Comparison of ENCODE assay signal across 8 cellular contexts in genomic region chr7:98021588-98022351, GRCh38. TPM values are rescaled to one million over a fixed set of nuclear protein-coding genes. Genes with fewer than 3 reads are reported as not detected.
A peak's percentile ranks its signal among the peaks of the same experiment; 100 is the strongest.
DNase-seq lines count a peak whose midpoint lies in the region; ATAC-seq and TF ChIP-seq lines count a peak whose summit lies in the region.

No MANE protein-coding gene starts in this region.

- H3K4me3 ChIP-seq in DOHH2 (ENCODE audit: low read length) (no peak overlapping the region), HEK293 (ENCODE audit: low read depth, low read length) (no peak overlapping the region), psoas muscle (no peak overlapping the region), aorta (ENCODE audit: low read length in 2 of 2) (no peak overlapping the region)

- H3K9me3 ChIP-seq in DOHH2 (ENCODE audit: control insufficient read depth, insufficient read depth, low read length) (no peaks in the 10 kb centered on the region), HEK293 (ENCODE audit: control insufficient read depth, insufficient read depth, low read depth, low read length) (no peaks in the 10 kb centered on the region), psoas muscle (no peaks in the 10 kb centered on the region), aorta (ENCODE audit: control insufficient read depth, low read length) (no peaks in the 10 kb centered on the region)

- CTCF ChIA-PET in HEK293 (lab: Yijun Ruan, JAX): interaction anchor here (0.5 to 16.4 kb wide), 57 partner anchors 8 to 969 kb away, joined by 3 to 533 read pairs (median 4); partner anchors contain the start of gene LMTK2

- H3K27me3 ChIP-seq in DOHH2 (ENCODE audit: control insufficient read depth, low read length) (no peaks in the 10 kb centered on the region), psoas muscle (ENCODE audit: insufficient read depth in 3 of 3, low read length in 2 of 3) (no peaks in the 10 kb centered on the region), aorta (ENCODE audit: control insufficient read depth in 1 of 2, insufficient read depth in 2 of 2, low read length in 1 of 2) (no peaks in the 10 kb centered on the region)

- no peaks in the 10 kb centered on the region for H3K9me3 Mint-ChIP-seq in activated naive CD8-positive, alpha-beta T cell treated with anti-CD3 and anti-CD28 coated beads for 36 hours

- H3K4me1 ChIP-seq in DOHH2 (ENCODE audit: control insufficient read depth, low read length) (no peaks in the 10 kb centered on the region), HEK293 (ENCODE audit: control insufficient read depth, insufficient read depth, low read length) (no peaks in the 10 kb centered on the region), psoas muscle (no peaks in the 10 kb centered on the region), aorta (ENCODE audit: control insufficient read depth in 1 of 2, insufficient read depth in 2 of 2, low read length in 2 of 2) (no peaks in the 10 kb centered on the region)

- H3K27ac Mint-ChIP-seq in activated naive CD8-positive, alpha-beta T cell treated with anti-CD3 and anti-CD28 coated beads for 36 hours: no peak overlapping the region

- no peak overlapping the region for H3K4me2 ChIP-seq in DOHH2 (ENCODE audit: low read length)

- DNase-seq in NCI-H1105 treated with DMSO at 0.1 percent for 48 hours (lab: John Stamatoyannopoulos, UW): peak; percentile 71
- peak; percentile 80 for DNase-seq in SW480 (ENCODE audit: low spot score)
- DNase-seq in activated naive CD8-positive, alpha-beta T cell treated with anti-CD3 and anti-CD28 coated beads for 36 hours: peak; percentile 78
- peak; percentile 89 for DNase-seq in cardiac septum (ENCODE audit: low spot score)
- DNase-seq in psoas muscle: peak; percentile 65 to 83
- peak; percentile 75 to 93 for DNase-seq in aorta

- no peaks in the 10 kb centered on the region for H4K20me1 ChIP-seq in DOHH2 (ENCODE audit: control insufficient read depth, insufficient read depth, low read depth, low read length)

- intact Hi-C loops in cardiac septum (cut with DNase I): loop anchor here (1.0 kb wide), 1 partner anchor 148 kb away; no protein-coding TSS in a partner anchor
- intact Hi-C loops in psoas muscle (cut with DNase I): loop anchor here (2.0 to 10.0 kb wide), 4 partner anchors 83 to 223 kb away; partner anchors contain the start of gene LMTK2 (in 1 of the 2)
- intact Hi-C loops in aorta (cut with DNase I): loop anchor here (2.0 to 5.0 kb wide), 2 partner anchors 145 to 146 kb away; no protein-coding TSS in a partner anchor

- no peaks in the 10 kb centered on the region for H3K36me3 Mint-ChIP-seq in activated naive CD8-positive, alpha-beta T cell treated with anti-CD3 and anti-CD28 coated beads for 36 hours

- ATAC-seq in psoas muscle (peak; percentile 61 to 88 (median 68)), aorta (ENCODE audit: low FRiP score) (peak; percentile 62)

- no peaks in the 10 kb centered on the region for H3F3A ChIP-seq in DOHH2 (ENCODE audit: control insufficient read depth, insufficient read depth)

- H3K27me3 Mint-ChIP-seq in activated naive CD8-positive, alpha-beta T cell treated with anti-CD3 and anti-CD28 coated beads for 36 hours: peaks cover 3% of the 10 kb centered on the region

- POLR2A ChIA-PET in HEK293 (lab: Yijun Ruan, JAX): interaction anchor here (0.9 kb wide), 1 partner anchor 143 kb away, joined by 3 read pairs; no protein-coding TSS in a partner anchor

- no peak overlapping the region for H3K4me3 Mint-ChIP-seq in activated naive CD8-positive, alpha-beta T cell treated with anti-CD3 and anti-CD28 coated beads for 36 hours

- 28 to 30% (median 28%) methylated on average over 18 of the region's 18 CpGs for WGBS in psoas muscle, 3 donors
- 29% methylated on average over 18 of the region's 18 CpGs for WGBS in aorta, 2 donors

- no peaks in the 10 kb centered on the region for H3K9me2 ChIP-seq in DOHH2 (replicated peaks; ENCODE audit: control insufficient read depth, low read length)

- H3K27ac ChIP-seq in DOHH2 (ENCODE audit: low read depth, low read length): no peak overlapping the region
- H3K27ac ChIP-seq in HEK293 (ENCODE audit: extremely low read depth, low read depth, low read length): no peak overlapping the region
- no peak overlapping the region for H3K27ac ChIP-seq in psoas muscle
- no peak overlapping the region for H3K27ac ChIP-seq in aorta (ENCODE audit: low read depth in 1 of 2, low read length in 2 of 2)

- peak; percentile 98 for TF ChIP-seq CTCF in DOHH2 (IDR thresholded peaks at IDR 0.05; ENCODE audit: low read depth, low read length, poor library complexity, severe bottlenecking)
- peak; percentile 91 for TF ChIP-seq CTCF in HEK293 (tag by site-specific recombination; IDR thresholded peaks at IDR 0.05)
- TF ChIP-seq CTCF in psoas muscle (IDR thresholded peaks at IDR 0.05): peak; percentile 82

- H3K79me2 ChIP-seq in DOHH2 (ENCODE audit: control insufficient read depth, low read length): no peaks in the 10 kb centered on the region

- H3K36me3 ChIP-seq in DOHH2 (ENCODE audit: control insufficient read depth, low read length): no peaks in the 10 kb centered on the region
- no peaks in the 10 kb centered on the region for H3K36me3 ChIP-seq in HEK293 (ENCODE audit: control insufficient read depth in 2 of 2, insufficient read depth in 1 of 2, low read length in 2 of 2)
- H3K36me3 ChIP-seq in psoas muscle (ENCODE audit: insufficient read depth in 1 of 2, low read depth in 1 of 2): no peaks in the 10 kb centered on the region
- H3K36me3 ChIP-seq in aorta (ENCODE audit: control insufficient read depth in 1 of 2, insufficient read depth in 2 of 2, low read length in 1 of 2): no peaks in the 10 kb centered on the region

- peaks cover 4% of the 10 kb centered on the region for H3K4me1 Mint-ChIP-seq in activated naive CD8-positive, alpha-beta T cell treated with anti-CD3 and anti-CD28 coated beads for 36 hours

TF ChIP-seq in HEK293, 187 proteins besides CTCF, POLR2A, EP300 and RAD21 (continues in another document):
- TF ChIP-seq ZNF26 (tag by site-specific recombination; IDR thresholded peaks at IDR 0.05) (no peak), ZNF18 (tag by site-specific recombination; IDR thresholded peaks at IDR 0.05) (no peak), SP7 (tag by site-specific recombination; IDR thresholded peaks at IDR 0.05) (peak; percentile 40; the same call in 1 of the 2 replicates), ZNF521 (tag by site-specific recombination; IDR thresholded peaks at IDR 0.05) (no peak), HIC1 (tag by site-specific recombination; IDR thresholded peaks at IDR 0.05) (peak; percentile 75), KLF9 (tag by site-specific recombination; IDR thresholded peaks at IDR 0.05; ENCODE audit: low read depth) (no peak), ZNF311 (tag by site-specific recombination; IDR thresholded peaks at IDR 0.05; ENCODE audit: borderline replicate concordance) (no peak), ZNF747 (tag by site-specific recombination; IDR thresholded peaks at IDR 0.05) (no peak), ZNF654 (tag by site-specific recombination; IDR thresholded peaks at IDR 0.05; ENCODE audit: low read depth) (peak; percentile 86), ZNF2 (tag by site-specific recombination; IDR thresholded peaks at IDR 0.05) (0 out of 2 replicates have a peak, but pooled peaks have one; percentile 66), ZNF660 (tag by site-specific recombination; IDR thresholded peaks at IDR 0.05) (peak; percentile 58; the same call in 1 of the 2 replicates), SP2 (tag by site-specific recombination; IDR thresholded peaks at IDR 0.05) (no peak), SCRT2 (tag by site-specific recombination; IDR thresholded peaks at IDR 0.05) (0 out of 2 replicates have a peak, but pooled peaks have one; percentile 22)

RNA-seq across cellular contexts. Expression of gene OCM2, which starts 31.8 kb away (rescaled TPM):
- total RNA-seq in activated naive CD8-positive, alpha-beta T cell treated with anti-CD3 and anti-CD28 coated beads for 36 hours: not detected
- not detected for total RNA-seq in cardiac septum
- total RNA-seq in psoas muscle: not detected
- not detected for polyA plus RNA-seq in psoas muscle
- total RNA-seq in aorta: not detected
- polyA plus RNA-seq in aorta: not detected
